Comparison of ENCODE assay signal across 10 cellular contexts in the genomic region with DNA sequence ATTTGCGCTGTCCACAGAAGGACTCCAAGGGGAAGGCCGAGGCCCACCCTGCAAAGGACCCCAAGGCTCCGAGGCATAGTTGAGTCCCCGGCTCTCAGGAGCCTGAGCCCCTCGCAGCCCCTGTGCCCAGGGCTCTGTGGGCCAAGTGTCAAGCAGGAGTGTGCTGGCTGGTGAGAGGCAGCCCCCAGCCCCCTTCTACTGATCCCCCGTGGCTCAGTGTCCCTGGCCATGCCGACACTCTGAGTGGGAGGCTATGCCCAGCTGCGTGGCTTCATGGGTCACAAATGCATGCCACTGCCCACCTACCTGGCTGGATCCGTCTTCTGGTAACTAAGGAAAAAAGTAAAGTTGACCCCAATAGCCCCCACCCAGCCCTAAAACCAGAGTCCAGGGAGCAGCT.
"Had no signal": no experiment of that assay in that cellular context is flagged by ENCODE, and none has a peak within 500 bp of the region (broad histone marks: within the 10 kb centered on the region; RNA-seq: fewer than 3 reads in every experiment).

No MANE protein-coding gene starts in this region.

- H3K4me3 ChIP-seq: neural progenitor cell, pancreas had no signal

- H3K27me3 ChIP-seq: pancreas had no signal

- H3K36me3 Mint-ChIP-seq: naive B cell; stimulated activated naive B cell treated with anti-CD40 and anti-IgM and Interleukin-4, amounts not matched to agents 10 μg/mL and 1 μg/mL and 100 μg/mL, for 72 hours had no signal

- H3K9me3 Mint-ChIP-seq: naive B cell; neural progenitor cell; stimulated activated naive B cell treated with anti-CD40 and anti-IgM and Interleukin-4, amounts not matched to agents 10 μg/mL and 1 μg/mL and 100 μg/mL, for 72 hours had no signal

- H3K36me3 ChIP-seq: neural progenitor cell had no signal

- H3K4me1 ChIP-seq: neural progenitor cell had no signal

- H3K4me3 Mint-ChIP-seq: neural progenitor cell; stimulated activated naive B cell treated with anti-CD40 and anti-IgM and Interleukin-4, amounts not matched to agents 10 μg/mL and 1 μg/mL and 100 μg/mL, for 72 hours had no signal

- H3K27ac ChIP-seq: neural progenitor cell, pancreas had no signal

- DNase-seq: activated naive CD4-positive, alpha-beta T cell treated with Interleukin-2 at 50 U/mL for 16 hours; activated T-cell treated with anti-CD3 and anti-CD28 coated beads for 4 hours; anterior cingulate cortex; hypothalamus; naive B cell; stimulated activated CD4-positive, alpha-beta T cell treated with anti-CD3 and anti-CD28 coated beads, Interleukin-15, amount 100 ng/mL, for 24 hours; stimulated activated CD4-positive, alpha-beta T cell treated with anti-CD3 and anti-CD28 coated beads, Interleukin-4, amount 100 ng/mL, for 1 hour; stimulated activated naive B cell treated with anti-CD40 and anti-IgM and Interleukin-4, amounts not matched to agents 10 μg/mL and 1 μg/mL and 100 μg/mL, for 72 hours had no signal

- H3K4me1 Mint-ChIP-seq: naive B cell; stimulated activated naive B cell treated with anti-CD40 and anti-IgM and Interleukin-4, amounts not matched to agents 10 μg/mL and 1 μg/mL and 100 μg/mL, for 72 hours had no signal

- H3K4me2 ChIP-seq: neural progenitor cell had no signal

- H3K27ac Mint-ChIP-seq: neural progenitor cell; stimulated activated naive B cell treated with anti-CD40 and anti-IgM and Interleukin-4, amounts not matched to agents 10 μg/mL and 1 μg/mL and 100 μg/mL, for 72 hours had no signal

- H2AFZ ChIP-seq: neural progenitor cell had no signal

- H3K9me3 ChIP-seq: pancreas had no signal
